ENCODE assay signal across 17 cellular contexts in genomic region chr17:72409405-72410002, GRCh38.
DNase-seq lines count a peak whose midpoint lies in the region; ATAC-seq and TF ChIP-seq lines count a peak whose summit lies in the region.
"Had no signal": no experiment of that assay in that cellular context is flagged by ENCODE, and none has a peak within 500 bp of the region (broad histone marks: within the 10 kb centered on the region; RNA-seq: fewer than 3 reads in every experiment).

No MANE protein-coding gene starts in this region.

- peaks cover 11% of the 10 kb centered on the region for H3F3A ChIP-seq in smooth muscle cell (ENCODE audit: low read depth)

- POLR2A ChIA-PET in OCI-LY7 (lab: Charles Lee) = interaction anchor here (0.7 to 1.5 kb wide), 2 partner anchors 26 to 735 kb away, joined by 3 read pairs; no protein-coding TSS in a partner anchor

- ATAC-seq in GM18511 (IDR thresholded peaks at IDR 0.05; ENCODE audit: unreplicated experiment) = peak; percentile 39
- peak; percentile 31 for ATAC-seq in HG02798 (IDR thresholded peaks at IDR 0.05; ENCODE audit: poor library complexity, unreplicated experiment)
- ATAC-seq: natural killer cell had no signal

- intact Hi-C loops in OCI-LY7 (cut with micrococcal nuclease; ENCODE audit: unreplicated experiment) = no loop called here

- TF ChIP-seq CTCF in OCI-LY7 (conservative IDR thresholded peaks at IDR 0.05; ENCODE audit: low read length) (no peak), smooth muscle cell (IDR thresholded peaks at IDR 0.05; ENCODE audit: borderline replicate concordance, insufficient read depth, poor library complexity, severe bottlenecking) (no peak)

- peak overlapping the region; percentile 14; the same call in 1 of the 2 replicates for H3K4me2 ChIP-seq in OCI-LY7 (ENCODE audit: low read length)
- H3K4me2 ChIP-seq in smooth muscle cell = no peak overlapping the region

- no peaks in the 10 kb centered on the region for H3K9me3 ChIP-seq in OCI-LY7 (ENCODE audit: low read length)
- H3K9me3 ChIP-seq in smooth muscle cell (replicated peaks; ENCODE audit: low read depth) = no peaks in the 10 kb centered on the region
- H3K9me3 ChIP-seq: esophagus muscularis mucosa, tibial artery had no signal

- H3K36me3 ChIP-seq in OCI-LY7 (ENCODE audit: insufficient read depth, low read length) (no peaks in the 10 kb centered on the region), smooth muscle cell (ENCODE audit: low read depth) (no peaks in the 10 kb centered on the region)
- H3K36me3 ChIP-seq: esophagus muscularis mucosa, tibial artery had no signal

- DNase-seq in OCI-LY7 (ENCODE audit: low spot score) = peak; percentile 44
- DNase-seq in epithelial cell of prostate (ENCODE audit: low read depth, low spot score) = no peak
- DNase-seq in G401 (ENCODE audit: low spot score) = no peak
- no peak for DNase-seq in COR-L47 (lab: John Stamatoyannopoulos, UW)
- no peak for DNase-seq in smooth muscle cell (lab: John Stamatoyannopoulos, UW; ENCODE audit: unreplicated experiment)
- DNase-seq: activated CD4-positive, alpha-beta T cell treated with anti-CD3 and anti-CD28 coated beads, Interleukin-2, amount 50 U/mL, for 48 hours; activated T-cell treated with anti-CD3 and anti-CD28 coated beads, Interleukin-2, amount 50 U/mL, for 1 hour; dermis blood vessel endothelial cell; head of caudate nucleus; Kasumi-1; natural killer cell; NCI-H146; NCI-H446; tibial artery had no signal

- H3K27me3 ChIP-seq in smooth muscle cell (ENCODE audit: low read depth) = no peaks in the 10 kb centered on the region
- H3K27me3 ChIP-seq: esophagus muscularis mucosa had no signal

- in situ Hi-C loops in G401 (cut with HindIII; ENCODE audit: low sequenced_read_pairs) = no loop called here

- H3K4me3 ChIP-seq in OCI-LY7 (ENCODE audit: low read depth, low read length, poor library complexity, severe bottlenecking) (no peak overlapping the region), smooth muscle cell (no peak overlapping the region)
- H3K4me3 ChIP-seq: esophagus muscularis mucosa, tibial artery had no signal

- no peak overlapping the region for H3K9ac ChIP-seq in smooth muscle cell (ENCODE audit: low read depth)

- H3K79me2 ChIP-seq in OCI-LY7 (ENCODE audit: insufficient read depth, low read depth, low read length) (no peaks in the 10 kb centered on the region), smooth muscle cell (ENCODE audit: low read depth) (no peaks in the 10 kb centered on the region)

- H4K20me1 ChIP-seq in OCI-LY7 (ENCODE audit: insufficient read depth, low read length) = no peaks in the 10 kb centered on the region
- no peaks in the 10 kb centered on the region for H4K20me1 ChIP-seq in smooth muscle cell (ENCODE audit: low read depth)

- H3K4me1 ChIP-seq in OCI-LY7 (ENCODE audit: insufficient read depth, low read length, poor library complexity, severe bottlenecking) (peaks cover 11% of the 10 kb centered on the region), smooth muscle cell (ENCODE audit: low read depth) (peaks cover 9% of the 10 kb centered on the region)

- WGBS in smooth muscle cell (ENCODE audit: low lambda C conversion rate) = 93% methylated on average over 2 of the region's 2 CpGs

- CTCF ChIA-PET in OCI-LY7 (lab: Charles Lee; ENCODE audit: unreplicated experiment) = no interaction called here

- H3K27ac ChIP-seq in OCI-LY7 (ENCODE audit: low read depth, low read length, poor library complexity, severe bottlenecking) (no peak overlapping the region), epithelial cell of prostate (peak overlapping the region; percentile 81), smooth muscle cell (ENCODE audit: low read depth) (no peak overlapping the region)
- H3K27ac ChIP-seq: esophagus muscularis mucosa, tibial artery had no signal

- H2AFZ ChIP-seq in OCI-LY7 (ENCODE audit: low read length) (peak overlapping the region; percentile 65; the same call in 1 of the 2 replicates), smooth muscle cell (ENCODE audit: low read depth) (no peak overlapping the region)

- BruUV-seq in OCI-LY7 (replicated peaks; lab: Mats Ljungman, UMichigan) = no TSS peak

- no peaks in the 10 kb centered on the region for H3K9me2 ChIP-seq in OCI-LY7 (ENCODE audit: insufficient read depth, low read length)
